8 cellular contexts compared by ENCODE assay signal in genomic region chr20:22403860-22404608, GRCh38.
DNase-seq lines count a peak whose midpoint lies in the region; ATAC-seq and TF ChIP-seq lines count a peak whose summit lies in the region.

No MANE protein-coding gene starts in this region.

- ATAC-seq in right lobe of liver: peak; percentile 48 to 68 (median 61)
- ATAC-seq in HG03097 (IDR thresholded peaks at IDR 0.05; ENCODE audit: low FRiP score, unreplicated experiment): no peak
- ATAC-seq in GM21619 (IDR thresholded peaks at IDR 0.05; ENCODE audit: unreplicated experiment): no peak
- ATAC-seq in HG03139 (IDR thresholded peaks at IDR 0.05; ENCODE audit: unreplicated experiment): no peak

- peak overlapping the region; percentile 2 to 30 (median 27) for H3K4me3 ChIP-seq in right lobe of liver
- peak overlapping the region in 3 of 4 donors; percentile 13 to 41 (median 19) for H3K4me3 ChIP-seq in transverse colon

- H3K4me3 Mint-ChIP-seq in T-helper 1 cell treated with Interleukin-12 subunit alpha and Interleukin-12 subunit beta and Interleukin-4 antibody, amounts not matched to agents 30 μg/mL and 1 μg/mL, for 36 hours: peak overlapping the region; percentile 43

- H3K36me3 Mint-ChIP-seq in T-helper 1 cell treated with Interleukin-12 subunit alpha and Interleukin-12 subunit beta and Interleukin-4 antibody, amounts not matched to agents 30 μg/mL and 1 μg/mL, for 36 hours (ENCODE audit: low read depth): no peaks in the 10 kb centered on the region

- WGBS in right lobe of liver (ENCODE audit: insufficient coverage, low coverage, low lambda C conversion rate, missing lambda C conversion rate): 44% methylated on average over 12 of the region's 12 CpGs
- 22 to 25% methylated on average over 12 of the region's 12 CpGs for WGBS in transverse colon (ENCODE audit: low coverage in 1 of 2), 2 donors

- intact Hi-C loops in right lobe of liver (cut with DNase I) (no loop called here), transverse colon (cut with DNase I; ENCODE audit: low total_unique reads) (no loop called here)

- H3K27me3 ChIP-seq in right lobe of liver (no peaks in the 10 kb centered on the region), transverse colon (no peaks in the 10 kb centered on the region)

- H3K27me3 Mint-ChIP-seq in T-helper 1 cell treated with Interleukin-12 subunit alpha and Interleukin-12 subunit beta and Interleukin-4 antibody, amounts not matched to agents 30 μg/mL and 1 μg/mL, for 36 hours (ENCODE audit: low read depth): peaks cover 5% of the 10 kb centered on the region

- TF ChIP-seq CTCF in VCaP (conservative IDR thresholded peaks at IDR 0.05) (no peak), right lobe of liver (IDR thresholded peaks at IDR 0.05) (no peak), transverse colon (IDR thresholded peaks at IDR 0.05) (no peak)

- H3K9me3 ChIP-seq in right lobe of liver (no peaks in the 10 kb centered on the region), transverse colon (no peaks in the 10 kb centered on the region)

- TF ChIP-seq EP300 in transverse colon (IDR thresholded peaks at IDR 0.05; ENCODE audit: low read depth): no peak

- peaks cover 0 to 18% (median 0%) of the 10 kb centered on the region in 4 donors for H3K4me1 ChIP-seq in right lobe of liver
- peaks cover 6 to 20% (median 15%) of the 10 kb centered on the region in 4 donors for H3K4me1 ChIP-seq in transverse colon

- no peak overlapping the region for H3K27ac Mint-ChIP-seq in T-helper 1 cell treated with Interleukin-12 subunit alpha and Interleukin-12 subunit beta and Interleukin-4 antibody, amounts not matched to agents 30 μg/mL and 1 μg/mL, for 36 hours

- in situ Hi-C loops in transverse colon (cut with MboI; ENCODE audit: low pct_ligation_motif_present in 1 of 4, low pct_unique_long_range_greater_than_20kb in 1 of 4, low sequenced_read_pairs in 3 of 4): no loop called here

- TF ChIP-seq POLR2A in right lobe of liver (IDR thresholded peaks at IDR 0.05): no peak
- TF ChIP-seq POLR2A in transverse colon (IDR thresholded peaks at IDR 0.05): no peak

- H3K36me3 ChIP-seq in right lobe of liver (no peaks in the 10 kb centered on the region), transverse colon (no peaks in the 10 kb centered on the region)

- DNase-seq in T-helper 1 cell (no peak), right lobe of liver (no peak), transverse colon (no peak)

- H3K27ac ChIP-seq in VCaP: peak overlapping the region; percentile 50
- peak overlapping the region in 1 of 3 donors; percentile 24 for H3K27ac ChIP-seq in right lobe of liver
- peak overlapping the region in 3 of 4 donors; percentile 1 to 23 (median 17) for H3K27ac ChIP-seq in transverse colon

- peaks cover 5% of the 10 kb centered on the region for H3K9me3 Mint-ChIP-seq in T-helper 1 cell treated with Interleukin-12 subunit alpha and Interleukin-12 subunit beta and Interleukin-4 antibody, amounts not matched to agents 30 μg/mL and 1 μg/mL, for 36 hours

- H3K4me1 Mint-ChIP-seq in T-helper 1 cell treated with Interleukin-12 subunit alpha and Interleukin-12 subunit beta and Interleukin-4 antibody, amounts not matched to agents 30 μg/mL and 1 μg/mL, for 36 hours (ENCODE audit: low read depth): peaks cover 4% of the 10 kb centered on the region

Comparison
In these comparisons a context has a peak if more than half of its experiments do, and no peak if none do; other contexts are left out.
1. ATAC-seq: peak in right lobe of liver (4 of 4); none in HG03097 (single experiment), GM21619 (single experiment) and HG03139 (single experiment).